ENCODE assay signal across 13 cellular contexts in genomic region chr6:170057034-170057734, GRCh38.
"Had no signal": no experiment of that assay in that cellular context is flagged by ENCODE, and none has a peak within 500 bp of the region (broad histone marks: within the 10 kb centered on the region; RNA-seq: fewer than 3 reads in every experiment).

No MANE protein-coding gene starts in this region.

- H3K9me3 Mint-ChIP-seq: activated CD4-positive, alpha-beta T cell treated with anti-CD3 and anti-CD28 coated beads, Interleukin-2, amount 10 ng/mL, durations not matched to agents 24 days and 14 days; central memory CD8-positive, alpha-beta T cell had no signal

- ATAC-seq: naive thymus-derived CD4-positive, alpha-beta T cell had no signal

- H3K36me3 Mint-ChIP-seq: activated naive CD8-positive, alpha-beta T cell; brain; naive thymus-derived CD4-positive, alpha-beta T cell had no signal

- DNase-seq: activated CD4-positive, alpha-beta T cell treated with anti-CD3 and anti-CD28 coated beads, Interleukin-2, amount 10 ng/mL, durations not matched to agents 24 days and 14 days; amygdala; dermis blood vessel endothelial cell; erythroblast; hippocampal formation; naive thymus-derived CD4-positive, alpha-beta T cell; nucleus accumbens; SK-N-SH; stimulated activated CD4-positive, alpha-beta T cell treated with anti-CD3 and anti-CD28 coated beads, Interleukin-4, amount 100 ng/mL, for 4 hours; trophoblast cell had no signal

- H3K4me3 Mint-ChIP-seq: activated CD4-positive, alpha-beta T cell treated with anti-CD3 and anti-CD28 coated beads, Interleukin-2, amount 10 ng/mL, durations not matched to agents 24 days and 14 days; activated naive CD8-positive, alpha-beta T cell; brain; central memory CD8-positive, alpha-beta T cell; naive thymus-derived CD4-positive, alpha-beta T cell had no signal

- H3K27ac Mint-ChIP-seq: activated CD4-positive, alpha-beta T cell treated with anti-CD3 and anti-CD28 coated beads, Interleukin-2, amount 10 ng/mL, durations not matched to agents 24 days and 14 days; activated naive CD8-positive, alpha-beta T cell; naive thymus-derived CD4-positive, alpha-beta T cell had no signal

- H3K4me1 Mint-ChIP-seq: activated CD4-positive, alpha-beta T cell treated with anti-CD3 and anti-CD28 coated beads, Interleukin-2, amount 10 ng/mL, durations not matched to agents 24 days and 14 days; naive thymus-derived CD4-positive, alpha-beta T cell had no signal

- H3K27me3 Mint-ChIP-seq: activated CD4-positive, alpha-beta T cell treated with anti-CD3 and anti-CD28 coated beads, Interleukin-2, amount 10 ng/mL, durations not matched to agents 24 days and 14 days; activated naive CD8-positive, alpha-beta T cell had no signal
